In the genomic region with DNA sequence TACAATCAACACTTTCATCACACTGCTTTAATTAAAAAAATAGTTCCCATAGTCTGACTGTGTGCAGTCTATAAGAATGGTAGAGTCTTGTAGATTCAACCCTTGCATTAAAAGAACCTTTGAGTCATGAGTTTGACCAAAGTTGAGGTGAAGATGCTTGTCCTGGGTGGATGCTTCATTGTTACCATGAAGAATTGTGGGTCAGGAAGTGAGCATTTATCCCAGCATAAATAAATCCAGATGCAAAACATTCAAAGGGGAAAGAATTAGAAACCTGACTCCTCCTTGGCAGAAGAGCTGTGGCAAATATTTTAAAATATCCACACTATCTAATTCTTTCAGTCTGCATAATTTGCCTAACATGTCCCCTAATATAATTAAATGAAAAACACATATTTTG, we compare ENCODE assay signal across 20 cellular contexts.
DNase-seq lines count a peak whose midpoint lies in the region; TF ChIP-seq lines count a peak whose summit lies in the region.
"Had no signal": no experiment of that assay in that cellular context is flagged by ENCODE, and none has a peak within 500 bp of the region (broad histone marks: within the 10 kb centered on the region; RNA-seq: fewer than 3 reads in every experiment).

No MANE protein-coding gene starts in this region.

- no TSS peak for BruUV-seq in A673 (replicated peaks; lab: Mats Ljungman, UMichigan)

- POLR2A ChIA-PET in A673 (lab: Charles Lee; ENCODE audit: low non-redundant PET): no interaction called here

- H3K4me1 ChIP-seq in A673 (ENCODE audit: insufficient read depth, low read length, poor library complexity, severe bottlenecking): peaks cover 3% of the 10 kb centered on the region
- H3K4me1 ChIP-seq: A549, Caco-2 had no signal

- H3K36me3 ChIP-seq in A673 (ENCODE audit: insufficient read depth, low read length, poor library complexity, severe bottlenecking): no peaks in the 10 kb centered on the region

- no peak for TF ChIP-seq CTCF in A673 (conservative IDR thresholded peaks at IDR 0.05; ENCODE audit: low read depth, low read length)
- TF ChIP-seq CTCF in HFF-Myc (IDR thresholded peaks at IDR 0.05; ENCODE audit: low read depth, low read length, missing control alignments): no peak

- no peaks in the 10 kb centered on the region for H3K27me3 ChIP-seq in A673 (replicated peaks; ENCODE audit: insufficient read depth, low read depth, low read length, poor library complexity)

- H3K27ac ChIP-seq in A673 (ENCODE audit: low read depth, low read length, poor library complexity, severe bottlenecking): no peak overlapping the region
- H3K27ac ChIP-seq: 22Rv1, A549, C4-2B had no signal

- no peaks in the 10 kb centered on the region for H3K9me3 ChIP-seq in A673 (ENCODE audit: low read depth, low read length, poor library complexity, severe bottlenecking)
- H3K9me3 ChIP-seq: A549, Caco-2 had no signal

- H3K4me3 ChIP-seq in A673 (ENCODE audit: low read depth, low read length, poor library complexity, severe bottlenecking) (no peak overlapping the region), HFF-Myc (replicated peaks; ENCODE audit: low read depth, low read length) (no peak overlapping the region)
- H3K4me3 ChIP-seq: A549, GM12878, GM23338, K562 had no signal

- intact Hi-C loops in A673 (cut with micrococcal nuclease; ENCODE audit: unreplicated experiment) (no loop called here), cardiac septum (cut with DNase I) (no loop called here)

- CTCF ChIA-PET in A673 (lab: Charles Lee): no interaction called here

- DNase-seq in A673 (ENCODE audit: low spot score) (peak; percentile 25), EH (ENCODE audit: low read depth) (peak; percentile 3), HFF-Myc (ENCODE audit: extremely low read depth, low read depth) (peak; percentile 46), fibroblast of the conjunctiva (ENCODE audit: low read depth) (peak; percentile 17), germinal center (ENCODE audit: low spot score) (no peak), dermis blood vessel endothelial cell (no peak), cardiac septum (ENCODE audit: low spot score) (no peak)
- DNase-seq: AML-193; Caco-2; CD4-positive, alpha-beta T cell; GDM1; HCEC 1CT; HFFc6; IMR-90 had no signal

Comparison
In these comparisons a context has a peak if more than half of its experiments do, and no peak if none do; other contexts are left out.
1. DNase-seq: peak in A673 (single experiment), EH (single experiment), HFF-Myc (single experiment) and fibroblast of the conjunctiva (single experiment); none in germinal center (single experiment), dermis blood vessel endothelial cell (single experiment) and cardiac septum (single experiment).